1 cellular context compared by ENCODE assay signal in the genomic region with DNA sequence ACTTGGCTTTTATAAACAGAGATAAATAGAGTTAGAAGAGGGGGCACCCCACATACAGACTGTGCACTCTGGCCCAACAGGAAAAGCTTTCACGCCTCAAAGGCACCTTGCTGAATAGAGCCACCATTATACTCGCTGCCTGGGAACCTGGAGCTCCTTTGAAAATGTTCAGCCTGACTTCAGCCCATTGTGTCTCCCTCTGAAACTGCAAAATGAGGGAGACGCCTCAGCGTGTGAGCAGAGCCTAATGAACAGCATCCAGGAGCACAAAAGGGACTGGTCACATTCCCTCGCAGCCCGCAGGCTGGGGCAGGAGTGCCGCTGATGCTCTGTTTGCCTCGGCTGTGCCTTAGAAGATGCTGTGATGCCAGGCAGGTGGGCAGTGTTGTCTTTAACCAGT.
TF ChIP-seq lines count a peak whose summit lies in the region.

No MANE protein-coding gene starts in this region.

TF ChIP-seq in GM23338, 12 proteins besides CTCF, POLR2A, EP300 and RAD21 (continued from another document):
- TF ChIP-seq, protein P1, sequence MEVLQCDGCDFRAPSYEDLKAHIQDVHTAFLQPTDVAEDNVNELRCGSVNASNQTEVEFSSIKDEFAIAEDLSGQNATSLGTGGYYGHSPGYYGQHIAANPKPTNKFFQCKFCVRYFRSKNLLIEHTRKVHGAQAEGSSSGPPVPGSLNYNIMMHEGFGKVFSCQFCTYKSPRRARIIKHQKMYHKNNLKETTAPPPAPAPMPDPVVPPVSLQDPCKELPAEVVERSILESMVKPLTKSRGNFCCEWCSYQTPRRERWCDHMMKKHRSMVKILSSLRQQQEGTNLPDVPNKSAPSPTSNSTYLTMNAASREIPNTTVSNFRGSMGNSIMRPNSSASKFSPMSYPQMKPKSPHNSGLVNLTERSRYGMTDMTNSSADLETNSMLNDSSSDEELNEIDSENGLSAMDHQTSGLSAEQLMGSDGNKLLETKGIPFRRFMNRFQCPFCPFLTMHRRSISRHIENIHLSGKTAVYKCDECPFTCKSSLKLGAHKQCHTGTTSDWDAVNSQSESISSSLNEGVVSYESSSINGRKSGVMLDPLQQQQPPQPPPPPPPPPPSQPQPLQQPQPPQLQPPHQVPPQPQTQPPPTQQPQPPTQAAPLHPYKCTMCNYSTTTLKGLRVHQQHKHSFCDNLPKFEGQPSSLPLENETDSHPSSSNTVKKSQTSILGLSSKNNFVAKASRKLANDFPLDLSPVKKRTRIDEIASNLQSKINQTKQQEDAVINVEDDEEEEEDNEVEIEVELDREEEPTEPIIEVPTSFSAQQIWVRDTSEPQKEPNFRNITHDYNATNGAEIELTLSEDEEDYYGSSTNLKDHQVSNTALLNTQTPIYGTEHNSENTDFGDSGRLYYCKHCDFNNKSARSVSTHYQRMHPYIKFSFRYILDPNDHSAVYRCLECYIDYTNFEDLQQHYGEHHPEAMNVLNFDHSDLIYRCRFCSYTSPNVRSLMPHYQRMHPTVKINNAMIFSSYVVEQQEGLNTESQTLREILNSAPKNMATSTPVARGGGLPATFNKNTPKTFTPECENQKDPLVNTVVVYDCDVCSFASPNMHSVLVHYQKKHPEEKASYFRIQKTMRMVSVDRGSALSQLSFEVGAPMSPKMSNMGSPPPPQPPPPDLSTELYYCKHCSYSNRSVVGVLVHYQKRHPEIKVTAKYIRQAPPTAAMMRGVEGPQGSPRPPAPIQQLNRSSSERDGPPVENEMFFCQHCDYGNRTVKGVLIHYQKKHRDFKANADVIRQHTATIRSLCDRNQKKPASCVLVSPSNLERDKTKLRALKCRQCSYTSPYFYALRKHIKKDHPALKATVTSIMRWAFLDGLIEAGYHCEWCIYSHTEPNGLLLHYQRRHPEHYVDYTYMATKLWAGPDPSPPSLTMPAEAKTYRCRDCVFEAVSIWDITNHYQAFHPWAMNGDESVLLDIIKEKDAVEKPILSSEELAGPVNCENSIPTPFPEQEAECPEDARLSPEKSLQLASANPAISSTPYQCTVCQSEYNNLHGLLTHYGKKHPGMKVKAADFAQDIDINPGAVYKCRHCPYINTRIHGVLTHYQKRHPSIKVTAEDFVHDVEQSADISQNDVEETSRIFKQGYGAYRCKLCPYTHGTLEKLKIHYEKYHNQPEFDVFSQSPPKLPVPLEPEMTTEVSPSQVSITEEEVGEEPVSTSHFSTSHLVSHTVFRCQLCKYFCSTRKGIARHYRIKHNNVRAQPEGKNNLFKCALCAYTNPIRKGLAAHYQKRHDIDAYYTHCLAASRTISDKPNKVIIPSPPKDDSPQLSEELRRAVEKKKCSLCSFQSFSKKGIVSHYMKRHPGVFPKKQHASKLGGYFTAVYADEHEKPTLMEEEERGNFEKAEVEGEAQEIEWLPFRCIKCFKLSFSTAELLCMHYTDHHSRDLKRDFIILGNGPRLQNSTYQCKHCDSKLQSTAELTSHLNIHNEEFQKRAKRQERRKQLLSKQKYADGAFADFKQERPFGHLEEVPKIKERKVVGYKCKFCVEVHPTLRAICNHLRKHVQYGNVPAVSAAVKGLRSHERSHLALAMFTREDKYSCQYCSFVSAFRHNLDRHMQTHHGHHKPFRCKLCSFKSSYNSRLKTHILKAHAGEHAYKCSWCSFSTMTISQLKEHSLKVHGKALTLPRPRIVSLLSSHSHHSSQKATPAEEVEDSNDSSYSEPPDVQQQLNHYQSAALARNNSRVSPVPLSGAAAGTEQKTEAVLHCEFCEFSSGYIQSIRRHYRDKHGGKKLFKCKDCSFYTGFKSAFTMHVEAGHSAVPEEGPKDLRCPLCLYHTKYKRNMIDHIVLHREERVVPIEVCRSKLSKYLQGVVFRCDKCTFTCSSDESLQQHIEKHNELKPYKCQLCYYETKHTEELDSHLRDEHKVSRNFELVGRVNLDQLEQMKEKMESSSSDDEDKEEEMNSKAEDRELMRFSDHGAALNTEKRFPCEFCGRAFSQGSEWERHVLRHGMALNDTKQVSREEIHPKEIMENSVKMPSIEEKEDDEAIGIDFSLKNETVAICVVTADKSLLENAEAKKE (CRISPR knock-in tag; IDR thresholded peaks at IDR 0.05), result no peak
- TF ChIP-seq, protein P2, sequence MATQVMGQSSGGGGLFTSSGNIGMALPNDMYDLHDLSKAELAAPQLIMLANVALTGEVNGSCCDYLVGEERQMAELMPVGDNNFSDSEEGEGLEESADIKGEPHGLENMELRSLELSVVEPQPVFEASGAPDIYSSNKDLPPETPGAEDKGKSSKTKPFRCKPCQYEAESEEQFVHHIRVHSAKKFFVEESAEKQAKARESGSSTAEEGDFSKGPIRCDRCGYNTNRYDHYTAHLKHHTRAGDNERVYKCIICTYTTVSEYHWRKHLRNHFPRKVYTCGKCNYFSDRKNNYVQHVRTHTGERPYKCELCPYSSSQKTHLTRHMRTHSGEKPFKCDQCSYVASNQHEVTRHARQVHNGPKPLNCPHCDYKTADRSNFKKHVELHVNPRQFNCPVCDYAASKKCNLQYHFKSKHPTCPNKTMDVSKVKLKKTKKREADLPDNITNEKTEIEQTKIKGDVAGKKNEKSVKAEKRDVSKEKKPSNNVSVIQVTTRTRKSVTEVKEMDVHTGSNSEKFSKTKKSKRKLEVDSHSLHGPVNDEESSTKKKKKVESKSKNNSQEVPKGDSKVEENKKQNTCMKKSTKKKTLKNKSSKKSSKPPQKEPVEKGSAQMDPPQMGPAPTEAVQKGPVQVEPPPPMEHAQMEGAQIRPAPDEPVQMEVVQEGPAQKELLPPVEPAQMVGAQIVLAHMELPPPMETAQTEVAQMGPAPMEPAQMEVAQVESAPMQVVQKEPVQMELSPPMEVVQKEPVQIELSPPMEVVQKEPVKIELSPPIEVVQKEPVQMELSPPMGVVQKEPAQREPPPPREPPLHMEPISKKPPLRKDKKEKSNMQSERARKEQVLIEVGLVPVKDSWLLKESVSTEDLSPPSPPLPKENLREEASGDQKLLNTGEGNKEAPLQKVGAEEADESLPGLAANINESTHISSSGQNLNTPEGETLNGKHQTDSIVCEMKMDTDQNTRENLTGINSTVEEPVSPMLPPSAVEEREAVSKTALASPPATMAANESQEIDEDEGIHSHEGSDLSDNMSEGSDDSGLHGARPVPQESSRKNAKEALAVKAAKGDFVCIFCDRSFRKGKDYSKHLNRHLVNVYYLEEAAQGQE (IDR thresholded peaks at IDR 0.05; ENCODE audit: unreplicated experiment), result no peak
- no peak for TF ChIP-seq ZNF114 (CRISPR knock-in tag; IDR thresholded peaks at IDR 0.05)
